Comparison of ENCODE assay signal across 2 cellular contexts in genomic region chr4:2070421-2071251, GRCh38.
TF ChIP-seq lines count a peak whose summit lies in the region.

No MANE protein-coding gene starts in this region.

TF ChIP-seq in K562, 482 proteins besides CTCF, POLR2A, EP300 and RAD21:
- TF ChIP-seq KHSRP (IDR thresholded peaks at IDR 0.05) (no peak), BCOR (IDR thresholded peaks at IDR 0.05) (0 out of 2 replicates have a peak, but pooled peaks have one; percentile 15)

TF ChIP-seq in HepG2, 621 proteins besides CTCF, POLR2A, EP300 and RAD21 (continues in another document):
- TF ChIP-seq SAFB2 (CRISPR knock-in tag; IDR thresholded peaks at IDR 0.05; ENCODE audit: borderline replicate concordance, low read depth) (0 out of 2 replicates have a peak, but pooled peaks have one; percentile 3), ZNF33A (CRISPR knock-in tag; IDR thresholded peaks at IDR 0.05; ENCODE audit: borderline replicate concordance) (no peak), KLF13 (CRISPR knock-in tag; IDR thresholded peaks at IDR 0.05) (no peak), ZGPAT (CRISPR knock-in tag; IDR thresholded peaks at IDR 0.05) (no peak), ZNF34 (CRISPR knock-in tag; IDR thresholded peaks at IDR 0.05; ENCODE audit: borderline replicate concordance) (no peak), ZNF251 (CRISPR knock-in tag; IDR thresholded peaks at IDR 0.05) (no peak), ZNF543 (CRISPR knock-in tag; IDR thresholded peaks at IDR 0.05) (no peak), AGO2 (optimal IDR thresholded peaks at IDR 0.05; ENCODE audit: low read depth, low read length) (peak; percentile 11), HDAC1 (CRISPR knock-in tag; IDR thresholded peaks at IDR 0.05) (no peak), ZNF710 (CRISPR knock-in tag; IDR thresholded peaks at IDR 0.05; ENCODE audit: borderline replicate concordance) (no peak), NFIC (IDR thresholded peaks at IDR 0.05; ENCODE audit: low read length) (no peak), ZNF510 (CRISPR knock-in tag; IDR thresholded peaks at IDR 0.05; ENCODE audit: low read depth) (no peak), ZNF407 (CRISPR knock-in tag; IDR thresholded peaks at IDR 0.05; ENCODE audit: not compliant biosample characterization) (no peak), MXD3 (CRISPR knock-in tag; IDR thresholded peaks at IDR 0.05) (no peak), THAP7 (CRISPR knock-in tag; IDR thresholded peaks at IDR 0.05) (no peak), ZBTB49 (CRISPR knock-in tag; IDR thresholded peaks at IDR 0.05; ENCODE audit: borderline replicate concordance) (no peak), JUN (CRISPR knock-in tag; IDR thresholded peaks at IDR 0.05) (no peak), HOMEZ (CRISPR knock-in tag; IDR thresholded peaks at IDR 0.05; ENCODE audit: low read depth) (no peak), ZBTB43 (CRISPR knock-in tag; conservative IDR thresholded peaks at IDR 0.05) (no peak), ZNF605 (CRISPR knock-in tag; IDR thresholded peaks at IDR 0.05) (no peak), ZNF318 (CRISPR knock-in tag; IDR thresholded peaks at IDR 0.05) (no peak), EEA1 (CRISPR knock-in tag; IDR thresholded peaks at IDR 0.05; ENCODE audit: borderline replicate concordance) (no peak), PAX8 (CRISPR knock-in tag; IDR thresholded peaks at IDR 0.05; ENCODE audit: borderline replicate concordance) (no peak)
